In the genomic region with DNA sequence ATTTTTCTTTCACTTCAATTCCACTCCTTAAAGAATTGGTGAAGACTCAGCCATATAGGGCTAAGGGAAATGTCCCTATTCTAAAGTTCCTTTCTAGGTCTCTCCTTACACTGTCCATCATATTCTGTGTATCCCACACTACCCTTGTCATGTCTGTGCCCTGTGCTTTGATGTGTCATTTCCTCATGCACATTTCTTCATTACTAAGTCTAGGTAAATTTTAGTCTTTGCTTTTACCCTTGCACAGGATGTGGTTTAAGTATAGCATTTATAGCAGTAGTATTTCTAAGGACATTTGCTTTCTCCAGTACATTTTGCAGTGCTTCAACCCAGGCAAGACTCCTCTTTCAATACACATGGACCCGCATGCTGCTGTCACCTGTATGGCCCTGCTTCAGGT, we compare ENCODE assay signal across 10 cellular contexts.
DNase-seq lines count a peak whose midpoint lies in the region; ATAC-seq lines count a peak whose summit lies in the region.
"Had no signal": no experiment of that assay in that cellular context is flagged by ENCODE, and none has a peak within 500 bp of the region (broad histone marks: within the 10 kb centered on the region; RNA-seq: fewer than 3 reads in every experiment).

No MANE protein-coding gene starts in this region.

- ATAC-seq in GM19397 (IDR thresholded peaks at IDR 0.05; ENCODE audit: unreplicated experiment) (peak; percentile 96), HG03097 (IDR thresholded peaks at IDR 0.05; ENCODE audit: low FRiP score, unreplicated experiment) (peak; percentile 92)

- H3K27me3 Mint-ChIP-seq in activated CD4-positive, alpha-beta memory T cell treated with anti-CD3 and anti-CD28 coated beads for 36 hours: no peaks in the 10 kb centered on the region

- H3K9me3 Mint-ChIP-seq in activated CD4-positive, alpha-beta memory T cell treated with anti-CD3 and anti-CD28 coated beads for 36 hours: no peaks in the 10 kb centered on the region
- H3K9me3 Mint-ChIP-seq: nephron had no signal

- CTCF ChIA-PET in activated CD4-positive, alpha-beta memory T cell treated with anti-CD3 and anti-CD28 coated beads for 36 hours (lab: Charles Lee): no interaction called here

- DNase-seq in EL (peak; percentile 4), NCI-H524 (lab: John Stamatoyannopoulos, UW) (no peak), NCI-H2196 treated with DMSO at 0.1 percent for 48 hours (lab: John Stamatoyannopoulos, UW; ENCODE audit: unreplicated experiment) (no peak), Ammon's horn (ENCODE audit: low spot score) (no peak)
- peak; percentile 15 for DNase-seq in activated CD4-positive, alpha-beta memory T cell treated with anti-CD3 and anti-CD28 coated beads for 36 hours
- no peak for DNase-seq in activated CD8-positive, alpha-beta memory T cell treated with anti-CD3 and anti-CD28 coated beads for 24 hours
- DNase-seq: erythroblast had no signal

- intact Hi-C loops in activated CD4-positive, alpha-beta memory T cell treated with anti-CD3 and anti-CD28 coated beads for 36 hours (cut with micrococcal nuclease): loop anchor here (1.0 to 10.0 kb wide), 3 partner anchors 8 to 901 kb away; no protein-coding TSS in a partner anchor

- H3K4me1 Mint-ChIP-seq in activated CD4-positive, alpha-beta memory T cell treated with anti-CD3 and anti-CD28 coated beads for 36 hours (ENCODE audit: low read depth): peaks cover 27% of the 10 kb centered on the region

- H3K27ac Mint-ChIP-seq in activated CD4-positive, alpha-beta memory T cell treated with anti-CD3 and anti-CD28 coated beads for 36 hours: peak overlapping the region; percentile 86
- H3K27ac Mint-ChIP-seq: nephron had no signal

- H3K4me3 Mint-ChIP-seq in activated CD4-positive, alpha-beta memory T cell treated with anti-CD3 and anti-CD28 coated beads for 36 hours: peak overlapping the region; percentile 12
- H3K4me3 Mint-ChIP-seq: nephron had no signal

- H3K36me3 Mint-ChIP-seq in activated CD4-positive, alpha-beta memory T cell treated with anti-CD3 and anti-CD28 coated beads for 36 hours: no peaks in the 10 kb centered on the region

- POLR2A ChIA-PET in activated CD4-positive, alpha-beta memory T cell treated with anti-CD3 and anti-CD28 coated beads for 36 hours (lab: Charles Lee): no interaction called here

Comparison
In these comparisons a context has a peak if more than half of its experiments do, and no peak if none do; other contexts are left out.
1. DNase-seq: peak in EL (single experiment) and activated CD4-positive, alpha-beta memory T cell treated with anti-CD3 and anti-CD28 coated beads for 36 hours (single experiment); none in NCI-H524 (0 of 2), NCI-H2196 treated with DMSO at 0.1 percent for 48 hours (single experiment), activated CD8-positive, alpha-beta memory T cell treated with anti-CD3 and anti-CD28 coated beads for 24 hours (single experiment) and Ammon's horn (single experiment).